Comparison of ENCODE assay signal across 1 cellular context in the genomic region with DNA sequence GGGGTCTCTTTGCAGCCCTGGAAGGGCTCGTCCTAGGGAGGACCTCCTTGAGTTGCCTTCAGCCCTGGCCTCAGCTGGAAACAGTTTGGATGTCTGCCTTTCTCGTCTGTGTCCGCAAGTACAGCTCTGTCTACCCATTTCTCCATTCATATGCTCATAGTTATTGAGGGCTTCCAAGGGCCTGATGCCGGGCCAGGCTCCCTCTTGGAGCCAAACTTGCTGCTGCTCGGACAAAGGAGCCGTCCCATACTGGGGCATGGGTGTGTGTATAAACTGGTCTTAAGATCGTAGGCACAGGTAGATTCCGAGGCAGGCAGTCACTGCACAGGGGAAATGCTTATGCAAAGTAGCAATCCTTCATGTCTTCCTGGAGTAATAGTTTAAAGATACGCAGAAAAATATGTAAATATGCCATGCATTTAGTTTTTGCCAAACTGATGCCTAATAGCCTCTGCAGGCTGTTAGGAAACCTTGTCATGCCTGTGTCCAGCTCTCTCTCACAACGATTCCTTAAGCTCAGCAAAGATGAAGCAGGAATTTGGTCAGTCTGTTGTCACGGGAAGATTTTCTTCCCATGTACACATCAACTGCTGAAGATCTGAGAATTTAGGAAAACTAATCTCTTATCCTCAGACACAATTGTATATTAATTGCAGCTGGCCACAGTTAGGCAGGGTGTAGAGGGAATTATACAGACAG.
TF ChIP-seq lines count a peak whose summit lies in the region.

No MANE protein-coding gene starts in this region.

TF ChIP-seq in WTC11, 78 proteins besides CTCF, POLR2A, EP300 and RAD21:
- TF ChIP-seq, protein P1, sequence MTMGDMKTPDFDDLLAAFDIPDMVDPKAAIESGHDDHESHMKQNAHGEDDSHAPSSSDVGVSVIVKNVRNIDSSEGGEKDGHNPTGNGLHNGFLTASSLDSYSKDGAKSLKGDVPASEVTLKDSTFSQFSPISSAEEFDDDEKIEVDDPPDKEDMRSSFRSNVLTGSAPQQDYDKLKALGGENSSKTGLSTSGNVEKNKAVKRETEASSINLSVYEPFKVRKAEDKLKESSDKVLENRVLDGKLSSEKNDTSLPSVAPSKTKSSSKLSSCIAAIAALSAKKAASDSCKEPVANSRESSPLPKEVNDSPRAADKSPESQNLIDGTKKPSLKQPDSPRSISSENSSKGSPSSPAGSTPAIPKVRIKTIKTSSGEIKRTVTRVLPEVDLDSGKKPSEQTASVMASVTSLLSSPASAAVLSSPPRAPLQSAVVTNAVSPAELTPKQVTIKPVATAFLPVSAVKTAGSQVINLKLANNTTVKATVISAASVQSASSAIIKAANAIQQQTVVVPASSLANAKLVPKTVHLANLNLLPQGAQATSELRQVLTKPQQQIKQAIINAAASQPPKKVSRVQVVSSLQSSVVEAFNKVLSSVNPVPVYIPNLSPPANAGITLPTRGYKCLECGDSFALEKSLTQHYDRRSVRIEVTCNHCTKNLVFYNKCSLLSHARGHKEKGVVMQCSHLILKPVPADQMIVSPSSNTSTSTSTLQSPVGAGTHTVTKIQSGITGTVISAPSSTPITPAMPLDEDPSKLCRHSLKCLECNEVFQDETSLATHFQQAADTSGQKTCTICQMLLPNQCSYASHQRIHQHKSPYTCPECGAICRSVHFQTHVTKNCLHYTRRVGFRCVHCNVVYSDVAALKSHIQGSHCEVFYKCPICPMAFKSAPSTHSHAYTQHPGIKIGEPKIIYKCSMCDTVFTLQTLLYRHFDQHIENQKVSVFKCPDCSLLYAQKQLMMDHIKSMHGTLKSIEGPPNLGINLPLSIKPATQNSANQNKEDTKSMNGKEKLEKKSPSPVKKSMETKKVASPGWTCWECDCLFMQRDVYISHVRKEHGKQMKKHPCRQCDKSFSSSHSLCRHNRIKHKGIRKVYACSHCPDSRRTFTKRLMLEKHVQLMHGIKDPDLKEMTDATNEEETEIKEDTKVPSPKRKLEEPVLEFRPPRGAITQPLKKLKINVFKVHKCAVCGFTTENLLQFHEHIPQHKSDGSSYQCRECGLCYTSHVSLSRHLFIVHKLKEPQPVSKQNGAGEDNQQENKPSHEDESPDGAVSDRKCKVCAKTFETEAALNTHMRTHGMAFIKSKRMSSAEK (CRISPR knock-in tag; IDR thresholded peaks at IDR 0.05; ENCODE audit: borderline replicate concordance) = no peak
- TF ChIP-seq ESRRA (CRISPR knock-in tag; IDR thresholded peaks at IDR 0.05; ENCODE audit: borderline replicate concordance) = no peak
- TF ChIP-seq, protein P2, sequence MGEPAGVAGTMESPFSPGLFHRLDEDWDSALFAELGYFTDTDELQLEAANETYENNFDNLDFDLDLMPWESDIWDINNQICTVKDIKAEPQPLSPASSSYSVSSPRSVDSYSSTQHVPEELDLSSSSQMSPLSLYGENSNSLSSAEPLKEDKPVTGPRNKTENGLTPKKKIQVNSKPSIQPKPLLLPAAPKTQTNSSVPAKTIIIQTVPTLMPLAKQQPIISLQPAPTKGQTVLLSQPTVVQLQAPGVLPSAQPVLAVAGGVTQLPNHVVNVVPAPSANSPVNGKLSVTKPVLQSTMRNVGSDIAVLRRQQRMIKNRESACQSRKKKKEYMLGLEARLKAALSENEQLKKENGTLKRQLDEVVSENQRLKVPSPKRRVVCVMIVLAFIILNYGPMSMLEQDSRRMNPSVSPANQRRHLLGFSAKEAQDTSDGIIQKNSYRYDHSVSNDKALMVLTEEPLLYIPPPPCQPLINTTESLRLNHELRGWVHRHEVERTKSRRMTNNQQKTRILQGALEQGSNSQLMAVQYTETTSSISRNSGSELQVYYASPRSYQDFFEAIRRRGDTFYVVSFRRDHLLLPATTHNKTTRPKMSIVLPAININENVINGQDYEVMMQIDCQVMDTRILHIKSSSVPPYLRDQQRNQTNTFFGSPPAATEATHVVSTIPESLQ (CRISPR knock-in tag; IDR thresholded peaks at IDR 0.05) = no peak
- no peak for TF ChIP-seq RELA (CRISPR knock-in tag; IDR thresholded peaks at IDR 0.05; ENCODE audit: borderline replicate concordance)
- TF ChIP-seq, protein P3, sequence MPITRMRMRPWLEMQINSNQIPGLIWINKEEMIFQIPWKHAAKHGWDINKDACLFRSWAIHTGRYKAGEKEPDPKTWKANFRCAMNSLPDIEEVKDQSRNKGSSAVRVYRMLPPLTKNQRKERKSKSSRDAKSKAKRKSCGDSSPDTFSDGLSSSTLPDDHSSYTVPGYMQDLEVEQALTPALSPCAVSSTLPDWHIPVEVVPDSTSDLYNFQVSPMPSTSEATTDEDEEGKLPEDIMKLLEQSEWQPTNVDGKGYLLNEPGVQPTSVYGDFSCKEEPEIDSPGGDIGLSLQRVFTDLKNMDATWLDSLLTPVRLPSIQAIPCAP (CRISPR knock-in tag; IDR thresholded peaks at IDR 0.05) = no peak
- no peak for TF ChIP-seq SOX15 (CRISPR knock-in tag; IDR thresholded peaks at IDR 0.05)
- TF ChIP-seq, protein P4, sequence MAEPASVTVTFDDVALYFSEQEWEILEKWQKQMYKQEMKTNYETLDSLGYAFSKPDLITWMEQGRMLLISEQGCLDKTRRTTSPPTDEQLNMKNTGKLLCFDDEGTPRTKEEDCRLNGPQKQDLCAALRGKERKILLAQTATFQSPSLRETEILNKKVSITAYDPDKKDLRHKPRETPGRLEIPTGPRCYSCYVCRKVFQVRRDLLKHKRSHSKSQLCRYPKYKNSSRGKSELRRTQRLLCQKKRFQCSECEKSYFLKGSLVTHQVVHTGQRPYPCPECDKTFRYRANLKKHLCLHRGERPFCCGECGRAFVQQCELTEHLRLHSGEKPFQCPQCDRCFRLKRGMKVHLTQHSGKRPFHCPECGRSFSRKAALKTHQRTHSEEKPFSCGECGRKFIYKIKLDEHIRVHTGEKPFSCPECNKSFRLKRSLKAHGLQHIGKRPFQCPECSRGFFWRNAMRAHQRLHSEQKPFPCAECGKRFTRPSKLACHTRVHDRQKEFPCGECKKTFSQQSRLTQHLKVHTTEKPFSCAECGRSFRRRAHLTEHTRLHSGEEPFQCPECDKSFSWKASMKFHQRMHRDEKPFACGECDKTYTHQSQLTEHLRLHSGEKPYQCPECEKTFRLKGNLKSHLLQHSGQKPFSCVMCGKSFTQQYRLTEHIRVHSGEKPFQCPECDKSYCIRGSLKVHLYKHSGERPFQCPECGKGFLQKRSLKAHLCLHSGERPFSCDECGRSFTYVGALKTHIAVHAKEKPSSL (CRISPR knock-in tag; conservative IDR thresholded peaks at IDR 0.05) = no peak
- TF ChIP-seq, protein P5, sequence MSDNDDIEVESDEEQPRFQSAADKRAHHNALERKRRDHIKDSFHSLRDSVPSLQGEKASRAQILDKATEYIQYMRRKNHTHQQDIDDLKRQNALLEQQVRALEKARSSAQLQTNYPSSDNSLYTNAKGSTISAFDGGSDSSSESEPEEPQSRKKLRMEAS (CRISPR knock-in tag; IDR thresholded peaks at IDR 0.05) = no peak
- TF ChIP-seq, protein P6, sequence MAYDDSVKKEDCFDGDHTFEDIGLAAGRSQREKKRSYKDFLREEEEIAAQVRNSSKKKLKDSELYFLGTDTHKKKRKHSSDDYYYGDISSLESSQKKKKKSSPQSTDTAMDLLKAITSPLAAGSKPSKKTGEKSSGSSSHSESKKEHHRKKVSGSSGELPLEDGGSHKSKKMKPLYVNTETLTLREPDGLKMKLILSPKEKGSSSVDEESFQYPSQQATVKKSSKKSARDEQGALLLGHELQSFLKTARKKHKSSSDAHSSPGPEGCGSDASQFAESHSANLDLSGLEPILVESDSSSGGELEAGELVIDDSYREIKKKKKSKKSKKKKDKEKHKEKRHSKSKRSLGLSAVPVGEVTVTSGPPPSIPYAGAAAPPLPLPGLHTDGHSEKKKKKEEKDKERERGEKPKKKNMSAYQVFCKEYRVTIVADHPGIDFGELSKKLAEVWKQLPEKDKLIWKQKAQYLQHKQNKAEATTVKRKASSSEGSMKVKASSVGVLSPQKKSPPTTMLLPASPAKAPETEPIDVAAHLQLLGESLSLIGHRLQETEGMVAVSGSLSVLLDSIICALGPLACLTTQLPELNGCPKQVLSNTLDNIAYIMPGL (CRISPR knock-in tag; IDR thresholded peaks at IDR 0.05) = no peak
- TF ChIP-seq, protein P7, sequence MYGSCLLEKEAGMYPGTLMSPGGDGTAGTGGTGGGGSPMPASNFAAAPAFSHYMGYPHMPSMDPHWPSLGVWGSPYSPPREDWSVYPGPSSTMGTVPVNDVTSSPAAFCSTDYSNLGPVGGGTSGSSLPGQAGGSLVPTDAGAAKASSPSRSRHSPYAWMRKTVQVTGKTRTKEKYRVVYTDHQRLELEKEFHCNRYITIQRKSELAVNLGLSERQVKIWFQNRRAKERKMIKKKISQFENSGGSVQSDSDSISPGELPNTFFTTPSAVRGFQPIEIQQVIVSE (CRISPR knock-in tag; IDR thresholded peaks at IDR 0.05; ENCODE audit: borderline replicate concordance) = no peak
